ENCODE assay signal across 22 cellular contexts in the genomic region with DNA sequence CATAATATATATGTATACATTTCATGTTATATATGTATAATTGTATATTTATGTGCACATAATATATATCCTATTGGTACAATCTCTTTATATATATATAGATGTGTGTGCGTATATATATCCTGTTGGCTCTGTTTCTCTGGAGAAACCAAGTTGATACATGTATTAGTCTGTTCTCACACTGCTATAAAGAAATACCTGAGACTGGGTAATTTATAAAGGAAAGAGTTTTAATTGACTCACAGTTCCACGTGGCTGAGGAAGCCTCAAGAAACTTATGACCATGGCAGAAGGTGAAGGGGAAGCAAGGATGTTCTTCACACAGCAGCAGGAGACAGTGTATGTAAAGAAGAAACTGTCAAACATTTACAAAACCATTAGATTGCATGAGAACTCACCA. TPM values are rescaled to one million over a fixed set of nuclear protein-coding genes. Genes with fewer than 3 reads are reported as not detected.
DNase-seq lines count a peak whose midpoint lies in the region; ATAC-seq and TF ChIP-seq lines count a peak whose summit lies in the region.
"Had no signal": no experiment of that assay in that cellular context is flagged by ENCODE, and none has a peak within 500 bp of the region (broad histone marks: within the 10 kb centered on the region; RNA-seq: fewer than 3 reads in every experiment).

No MANE protein-coding gene starts in this region.

- in situ Hi-C loops in gastrocnemius medialis (cut with MboI; ENCODE audit: low sequenced_read_pairs in 4 of 4), result loop anchor here in 1 of 4 donors (25.0 kb wide), 1 partner anchor 211 kb away; a partner anchor contains a TSS

- TF ChIP-seq POLR2A in heart left ventricle (IDR thresholded peaks at IDR 0.05), result no peak
- no peak for TF ChIP-seq POLR2A in gastrocnemius medialis (IDR thresholded peaks at IDR 0.05)

- intact Hi-C loops in heart left ventricle (cut with DNase I) (no loop called here), left cardiac atrium (cut with DNase I) (no loop called here), gastrocnemius medialis (cut with DNase I; ENCODE audit: low total_unique reads) (no loop called here), upper lobe of right lung (cut with DNase I) (no loop called here)

- no peaks in the 10 kb centered on the region for H3K36me3 ChIP-seq in heart left ventricle
- no peaks in the 10 kb centered on the region for H3K36me3 ChIP-seq in gastrocnemius medialis
- H3K36me3 ChIP-seq in upper lobe of right lung, result no peaks in the 10 kb centered on the region
- H3K36me3 ChIP-seq: BLaER1, prostate gland had no signal

- ATAC-seq in heart left ventricle, result no peak
- no peak for ATAC-seq in left cardiac atrium
- peak; percentile 3 for ATAC-seq in foreskin keratinocyte
- no peak for ATAC-seq in gastrocnemius medialis
- no peak for ATAC-seq in upper lobe of right lung
- ATAC-seq in GM18858 (IDR thresholded peaks at IDR 0.05; ENCODE audit: unreplicated experiment), result no peak
- ATAC-seq: activated CD8-positive, alpha-beta memory T cell treated with anti-CD3 and anti-CD28 coated beads, Interleukin-2, amount 10 ng/mL, durations not matched to agents 7 days and 5 days had no signal

- H3K4me3 ChIP-seq in heart left ventricle (no peak overlapping the region), gastrocnemius medialis (no peak overlapping the region), upper lobe of right lung (no peak overlapping the region)

- H3K27me3 ChIP-seq in heart left ventricle, result no peaks in the 10 kb centered on the region
- H3K27me3 ChIP-seq in foreskin keratinocyte, result no peaks in the 10 kb centered on the region
- H3K27me3 ChIP-seq in gastrocnemius medialis, result no peaks in the 10 kb centered on the region
- H3K27me3 ChIP-seq in upper lobe of right lung, result no peaks in the 10 kb centered on the region
- H3K27me3 ChIP-seq: BLaER1 had no signal

- H3K27ac ChIP-seq in heart left ventricle (peak overlapping the region; percentile 17 to 93 (median 82)), foreskin keratinocyte (peak overlapping the region; percentile 99), gastrocnemius medialis (peak overlapping the region; percentile 74 to 81 (median 76)), upper lobe of right lung (peak overlapping the region; percentile 81)
- H3K27ac ChIP-seq: 22Rv1 had no signal

- H3K4me1 ChIP-seq in heart left ventricle (peaks cover 1 to 40% (median 11%) of the 10 kb centered on the region in 12 donors), foreskin keratinocyte (peaks cover 32% of the 10 kb centered on the region), gastrocnemius medialis (peaks cover 16 to 31% of the 10 kb centered on the region in 2 donors), upper lobe of right lung (peaks cover 17% of the 10 kb centered on the region)
- H3K4me1 ChIP-seq: prostate gland had no signal

- TF ChIP-seq CTCF in heart left ventricle (IDR thresholded peaks at IDR 0.05) (no peak), foreskin keratinocyte (conservative IDR thresholded peaks at IDR 0.05) (no peak), gastrocnemius medialis (IDR thresholded peaks at IDR 0.05 in 4 of 5, conservative IDR thresholded peaks at IDR 0.05 in 1 of 5) (no peak), upper lobe of right lung (IDR thresholded peaks at IDR 0.05) (no peak)

- WGBS in heart left ventricle, 4 donors, result 57 to 80% (median 69%) methylated on average over 2 of the region's 2 CpGs

- no peak for DNase-seq in heart left ventricle
- no peak for DNase-seq in left cardiac atrium
- DNase-seq in foreskin keratinocyte, result peak; percentile 49 to 74
- no peak for DNase-seq in gastrocnemius medialis
- no peak for DNase-seq in upper lobe of right lung
- DNase-seq in activated CD4-positive, CD25-positive, alpha-beta regulatory T cell (lab: John Stamatoyannopoulos, UW), result no peak
- no peak for DNase-seq in OCI-M1 (lab: John Stamatoyannopoulos, UW)
- DNase-seq: activated CD4-positive, alpha-beta T cell treated with anti-CD3 and anti-CD28 coated beads for 4 hours; activated CD8-positive, alpha-beta memory T cell treated with anti-CD3 and anti-CD28 coated beads, Interleukin-2, amount 10 ng/mL, durations not matched to agents 7 days and 5 days; caudate nucleus; mesendoderm; NCI-H1048; NCI-H2029 treated with DMSO at 0.1 percent for 48 hours; nephron progenitor cell had no signal

- H3K9me3 ChIP-seq in heart left ventricle, result peaks cover 0 to 2% (median 0%) of the 10 kb centered on the region in 12 donors
- no peaks in the 10 kb centered on the region for H3K9me3 ChIP-seq in gastrocnemius medialis
- H3K9me3 ChIP-seq in upper lobe of right lung, result no peaks in the 10 kb centered on the region
- H3K9me3 ChIP-seq: prostate gland had no signal

RNA-seq across cellular contexts. Expression of a gene that starts 14.1 kb away (rescaled TPM):
- total RNA-seq in heart left ventricle, result 1,000 to 10,000 TPM in 3 of 9 donors, 100 to 1,000 TPM in 6; 482 to 1,194 (median 708) TPM
- 100 to 1,000 TPM; 240 to 611 TPM for polyA plus RNA-seq in heart left ventricle
- 1,000 to 10,000 TPM in 1 of 2 donors, 100 to 1,000 TPM in 1; 940 to 1,205 TPM for total RNA-seq in left cardiac atrium
- 203 and 226 TPM in 2 replicates for total RNA-seq in foreskin keratinocyte
- 356 and 360 TPM in 2 replicates for polyA plus RNA-seq in foreskin keratinocyte
- 1,000 to 10,000 TPM in 1 of 4 donors, 100 to 1,000 TPM in 3; 461 to 1,821 (median 697) TPM for total RNA-seq in gastrocnemius medialis
- total RNA-seq in upper lobe of right lung, result 666 TPM

RNA-seq across cellular contexts. Expression of a gene that starts 17.9 kb away (rescaled TPM):
- total RNA-seq in heart left ventricle, result not detected
- polyA plus RNA-seq in heart left ventricle, result not detected
- total RNA-seq in left cardiac atrium, result not detected
- not detected in 2 replicates for total RNA-seq in foreskin keratinocyte
- not detected in 2 replicates for polyA plus RNA-seq in foreskin keratinocyte
- total RNA-seq in gastrocnemius medialis, result not detected
- not detected for total RNA-seq in upper lobe of right lung
- total RNA-seq: activated CD8-positive, alpha-beta memory T cell treated with anti-CD3 and anti-CD28 coated beads, Interleukin-2, amount 10 ng/mL, durations not matched to agents 7 days and 5 days; NCI-H460; prostate gland; ureter had no signal
- polyA plus RNA-seq: adipose tissue had no signal

RNA-seq across cellular contexts. Expression of a gene that starts 55.4 kb away (rescaled TPM):
- total RNA-seq in heart left ventricle (not detected), left cardiac atrium (not detected), foreskin keratinocyte (not detected in 2 replicates), gastrocnemius medialis (not detected), upper lobe of right lung (not detected)
- polyA plus RNA-seq in heart left ventricle (not detected), foreskin keratinocyte (not detected in 2 replicates)
- total RNA-seq: activated CD8-positive, alpha-beta memory T cell treated with anti-CD3 and anti-CD28 coated beads, Interleukin-2, amount 10 ng/mL, durations not matched to agents 7 days and 5 days; H1; NCI-H460; ureter had no signal
- polyA plus RNA-seq: adipose tissue, H1 had no signal

Comparison
In these comparisons a context has a peak if more than half of its experiments do, and no peak if none do; other contexts are left out.
1. DNase-seq: peak in foreskin keratinocyte (2 of 2); none in heart left ventricle (0 of 5), left cardiac atrium (single experiment), gastrocnemius medialis (0 of 2), upper lobe of right lung (single experiment), activated CD4-positive, CD25-positive, alpha-beta regulatory T cell (0 of 4) and OCI-M1 (single experiment).
2. Peak in every context shown above with its lines, with median percentiles within 50 percentile points of each other: H3K27ac ChIP-seq.